Comparison of ENCODE assay signal across 22 cellular contexts in the genomic region with DNA sequence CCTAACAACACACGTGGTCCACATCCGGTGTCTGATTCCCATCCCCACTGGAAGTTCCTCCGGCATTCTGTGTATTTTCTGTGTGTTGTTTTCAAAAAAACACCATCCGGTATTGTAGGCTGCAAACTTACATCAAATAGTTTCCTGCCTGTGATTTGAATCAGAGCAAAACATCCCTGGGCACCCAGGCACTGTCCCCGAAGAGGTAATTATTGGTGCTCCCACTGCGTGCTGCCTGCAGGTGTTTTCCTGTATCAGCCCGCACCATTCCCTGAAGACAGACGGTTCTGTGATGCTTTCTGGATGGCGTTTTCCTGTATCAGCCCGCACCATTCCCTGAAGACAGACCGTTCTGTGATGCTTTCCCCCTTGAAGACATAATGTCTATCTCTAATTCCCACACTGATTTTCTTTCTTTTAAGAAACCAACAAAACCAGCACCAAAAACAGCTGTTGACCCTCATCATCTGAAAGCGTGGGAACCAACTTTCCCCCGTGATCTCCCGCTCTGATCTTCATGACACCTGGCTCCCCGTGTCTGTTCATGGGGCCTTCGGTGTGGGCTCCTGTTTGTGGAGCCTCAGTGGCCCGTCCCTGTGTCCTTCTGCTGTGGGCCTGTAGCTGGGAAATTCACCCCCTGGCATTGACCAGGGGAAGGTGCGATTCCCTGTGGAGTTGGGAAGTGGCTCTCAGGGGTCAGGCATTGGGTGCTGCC.
DNase-seq lines count a peak whose midpoint lies in the region; ATAC-seq, FAIRE-seq and TF ChIP-seq lines count a peak whose summit lies in the region.
"Had no signal": no experiment of that assay in that cellular context is flagged by ENCODE, and none has a peak within 500 bp of the region (broad histone marks: within the 10 kb centered on the region; RNA-seq: fewer than 3 reads in every experiment).

No MANE protein-coding gene starts in this region.

- FAIRE-seq in bronchial epithelial cell (lab: Jason Lieb, UNC), result peak; percentile 43
- FAIRE-seq: GM12891 had no signal

- no peaks in the 10 kb centered on the region for H3K4me1 Mint-ChIP-seq in activated T-helper 1 cell treated with anti-CD3 and anti-CD28 coated beads, Interleukin-12 subunit alpha, Interleukin-12 subunit beta, Interleukin-2, Interleukin-4 antibody, amounts not matched to agents 30 ng/mL and 10 ng/mL and 1 ng/mL, durations not matched to agents 14 hours and 24 hours and 36 hours (ENCODE audit: low read depth)
- H3K4me1 Mint-ChIP-seq: CD14-positive monocyte had no signal

- no peak overlapping the region for H3K4me3 ChIP-seq in DND-41 (ENCODE audit: low read depth in 1 of 2, low read length in 2 of 2)
- H3K4me3 ChIP-seq in bronchial epithelial cell (ENCODE audit: low read depth, low read length), result no peak overlapping the region
- no peak overlapping the region for H3K4me3 ChIP-seq in parathyroid adenoma (ENCODE audit: low read depth, low read length)
- H3K4me3 ChIP-seq: GM23338, MG63 had no signal

- H3K4me1 ChIP-seq in DND-41 (ENCODE audit: insufficient read depth, low read length) (peaks cover 50% of the 10 kb centered on the region), parathyroid adenoma (peaks cover 16% of the 10 kb centered on the region)

- H3K9me3 ChIP-seq in DND-41 (ENCODE audit: insufficient read depth, low read length, severe bottlenecking), result no peaks in the 10 kb centered on the region
- H3K9me3 ChIP-seq in parathyroid adenoma (ENCODE audit: control insufficient read depth, low read length), result no peaks in the 10 kb centered on the region
- H3K9me3 ChIP-seq: MG63 had no signal

- H3K27ac Mint-ChIP-seq in activated T-helper 1 cell treated with anti-CD3 and anti-CD28 coated beads, Interleukin-12 subunit alpha, Interleukin-12 subunit beta, Interleukin-2, Interleukin-4 antibody, amounts not matched to agents 30 ng/mL and 10 ng/mL and 1 ng/mL, durations not matched to agents 14 hours and 24 hours and 36 hours, result no peak overlapping the region
- H3K27ac Mint-ChIP-seq: GM23338 had no signal

- H3K27me3 ChIP-seq in DND-41 (ENCODE audit: insufficient read depth, low read length, poor library complexity), result no peaks in the 10 kb centered on the region
- H3K27me3 ChIP-seq in bronchial epithelial cell (ENCODE audit: control insufficient read depth, insufficient read depth, low read length), result no peaks in the 10 kb centered on the region
- no peaks in the 10 kb centered on the region for H3K27me3 ChIP-seq in parathyroid adenoma (ENCODE audit: control insufficient read depth, insufficient read depth, low read length)
- H3K27me3 ChIP-seq: MG63 had no signal

- DNase-seq in DND-41 (peak; percentile 63), bronchial epithelial cell (ENCODE audit: low read depth) (no peak), cortex of kidney (lab: John Stamatoyannopoulos, UW) (no peak), GM03348 (ENCODE audit: low spot score) (no peak), G401 (ENCODE audit: low spot score) (no peak)
- DNase-seq in activated T-helper 1 cell treated with anti-CD3 and anti-CD28 coated beads, Interleukin-12 subunit alpha, Interleukin-12 subunit beta, Interleukin-2, Interleukin-4 antibody, amounts not matched to agents 30 ng/mL and 10 ng/mL and 1 ng/mL, durations not matched to agents 14 hours and 24 hours and 36 hours (ENCODE audit: low spot score), result no peak
- DNase-seq: DMS53, GDM1, H9, KG1, MG63, NCI-H187 treated with DMSO at 0.1 percent for 48 hours, NCI-H2171 treated with DMSO at 0.1 percent for 48 hours, NCI-H524, NCI-H748 treated with DMSO at 0.1 percent for 48 hours, Right ventricle myocardium superior, RPMI8226, T-helper 1 cell had no signal

- H3K27me3 Mint-ChIP-seq in activated T-helper 1 cell treated with anti-CD3 and anti-CD28 coated beads, Interleukin-12 subunit alpha, Interleukin-12 subunit beta, Interleukin-2, Interleukin-4 antibody, amounts not matched to agents 30 ng/mL and 10 ng/mL and 1 ng/mL, durations not matched to agents 14 hours and 24 hours and 36 hours (ENCODE audit: insufficient read depth), result no peaks in the 10 kb centered on the region

- H2AFZ ChIP-seq in DND-41 (ENCODE audit: low read depth, low read length) (no peak overlapping the region), parathyroid adenoma (peak overlapping the region; percentile 28)
- H2AFZ ChIP-seq: GM23338 had no signal

- H3K79me2 ChIP-seq in DND-41 (ENCODE audit: insufficient read depth, low read length), result peaks cover 82% of the 10 kb centered on the region
- H3K79me2 ChIP-seq in parathyroid adenoma, result no peaks in the 10 kb centered on the region

- in situ Hi-C loops in G401 (cut with HindIII; ENCODE audit: low sequenced_read_pairs), result no loop called here

- peak; percentile 66 for ATAC-seq in DND-41 (ENCODE audit: insufficient read depth, low read depth)
- ATAC-seq: GM23338 had no signal

- H3K27ac ChIP-seq in DND-41 (ENCODE audit: low read length), result peak overlapping the region; percentile 15
- H3K27ac ChIP-seq in parathyroid adenoma, result peak overlapping the region; percentile 17

- H3K36me3 ChIP-seq in DND-41 (ENCODE audit: insufficient read depth, low read length) (peaks cover 45% of the 10 kb centered on the region), bronchial epithelial cell (ENCODE audit: control insufficient read depth, insufficient read depth, low read length) (no peaks in the 10 kb centered on the region), parathyroid adenoma (ENCODE audit: control insufficient read depth, insufficient read depth, low read length) (no peaks in the 10 kb centered on the region)
- H3K36me3 ChIP-seq: MG63 had no signal

- H3K4me2 ChIP-seq in DND-41 (ENCODE audit: insufficient read depth, low read length), result no peak overlapping the region
- no peak overlapping the region for H3K4me2 ChIP-seq in parathyroid adenoma (ENCODE audit: low read length)
- H3K4me2 ChIP-seq: GM23338 had no signal

- H3K9ac ChIP-seq in DND-41 (ENCODE audit: low read depth, low read length) (no peak overlapping the region), parathyroid adenoma (no peak overlapping the region)

- TF ChIP-seq CTCF in DND-41 (IDR thresholded peaks at IDR 0.05; ENCODE audit: borderline replicate concordance, extremely low read depth, low read length, poor library complexity, severe bottlenecking) (no peak), bronchial epithelial cell (IDR thresholded peaks at IDR 0.05; ENCODE audit: insufficient read depth, low read length, severe bottlenecking) (no peak), parathyroid adenoma (IDR thresholded peaks at IDR 0.05) (no peak)

- intact Hi-C loops in activated T-helper 1 cell treated with anti-CD3 and anti-CD28 coated beads, Interleukin-12 subunit alpha, Interleukin-12 subunit beta, Interleukin-2, Interleukin-4 antibody, amounts not matched to agents 30 ng/mL and 10 ng/mL and 1 ng/mL, durations not matched to agents 14 hours and 24 hours and 36 hours (cut with micrococcal nuclease), result no loop called here

- H4K20me1 ChIP-seq in DND-41 (ENCODE audit: insufficient read depth, low read length), result no peaks in the 10 kb centered on the region

- H3K9me3 Mint-ChIP-seq in activated T-helper 1 cell treated with anti-CD3 and anti-CD28 coated beads, Interleukin-12 subunit alpha, Interleukin-12 subunit beta, Interleukin-2, Interleukin-4 antibody, amounts not matched to agents 30 ng/mL and 10 ng/mL and 1 ng/mL, durations not matched to agents 14 hours and 24 hours and 36 hours, result no peaks in the 10 kb centered on the region
- H3K9me3 Mint-ChIP-seq: GM23338, H9 had no signal

- no peak overlapping the region for H3K4me3 Mint-ChIP-seq in activated T-helper 1 cell treated with anti-CD3 and anti-CD28 coated beads, Interleukin-12 subunit alpha, Interleukin-12 subunit beta, Interleukin-2, Interleukin-4 antibody, amounts not matched to agents 30 ng/mL and 10 ng/mL and 1 ng/mL, durations not matched to agents 14 hours and 24 hours and 36 hours
- H3K4me3 Mint-ChIP-seq: CD14-positive monocyte, GM23338, H9 had no signal

- H3K36me3 Mint-ChIP-seq in activated T-helper 1 cell treated with anti-CD3 and anti-CD28 coated beads, Interleukin-12 subunit alpha, Interleukin-12 subunit beta, Interleukin-2, Interleukin-4 antibody, amounts not matched to agents 30 ng/mL and 10 ng/mL and 1 ng/mL, durations not matched to agents 14 hours and 24 hours and 36 hours (ENCODE audit: low read depth), result no peaks in the 10 kb centered on the region
- H3K36me3 Mint-ChIP-seq: CD14-positive monocyte had no signal
